Comparison of ENCODE assay signal across 16 cellular contexts in the genomic region with DNA sequence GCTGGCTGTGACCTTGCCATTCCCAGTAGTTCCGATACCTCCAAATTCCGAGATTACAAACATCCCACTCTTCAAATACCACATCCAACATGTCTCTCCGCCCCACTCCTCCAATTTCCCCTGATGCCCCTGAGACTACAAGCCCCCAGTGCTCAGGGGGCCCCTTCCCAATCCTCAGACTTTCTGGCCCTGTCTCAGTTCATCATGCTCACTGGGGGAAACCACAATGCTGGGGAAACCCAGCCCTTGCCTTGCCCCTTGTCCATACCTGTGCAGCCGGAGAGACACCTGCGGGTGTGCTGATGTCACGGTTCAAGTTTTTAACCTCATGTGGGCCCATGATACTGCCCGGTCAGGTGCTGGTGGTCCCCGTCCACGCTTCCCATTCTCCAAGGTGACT.
DNase-seq lines count a peak whose midpoint lies in the region; ATAC-seq and TF ChIP-seq lines count a peak whose summit lies in the region.
"Had no signal": no experiment of that assay in that cellular context is flagged by ENCODE, and none has a peak within 500 bp of the region (broad histone marks: within the 10 kb centered on the region; RNA-seq: fewer than 3 reads in every experiment).

No MANE protein-coding gene starts in this region.

- no peaks in the 10 kb centered on the region for H3K4me1 Mint-ChIP-seq in progenitor cell of endocrine pancreas (ENCODE audit: low read depth)
- H3K4me1 Mint-ChIP-seq: B cell; CD4-positive, CD25-positive, alpha-beta regulatory T cell had no signal

- no peak overlapping the region for H3K4me3 ChIP-seq in H7 (ENCODE audit: insufficient read depth, low read depth, low read length)
- H3K4me3 ChIP-seq: BLaER1 had no signal

- H3K36me3 Mint-ChIP-seq in progenitor cell of endocrine pancreas (ENCODE audit: insufficient read depth), result no peaks in the 10 kb centered on the region
- H3K36me3 Mint-ChIP-seq: CD4-positive, CD25-positive, alpha-beta regulatory T cell; CD8-positive, alpha-beta T cell had no signal

- DNase-seq in H7 (peak; percentile 10), ecto neural progenitor cell (ENCODE audit: low spot score) (peak; percentile 14), mesenteric fat pad (ENCODE audit: low spot score) (peak; percentile 35), progenitor cell of endocrine pancreas (ENCODE audit: low spot score, unreplicated experiment) (no peak), midbrain (lab: John Stamatoyannopoulos, UW) (no peak)
- DNase-seq: Caco-2; CD4-positive, CD25-positive, alpha-beta regulatory T cell; CD8-positive, alpha-beta T cell; DMS153; DND-41; GOT3; HCEC 1CT had no signal

- H3K27ac Mint-ChIP-seq in progenitor cell of endocrine pancreas, result peak overlapping the region; percentile 64
- H3K27ac Mint-ChIP-seq: B cell; CD8-positive, alpha-beta T cell had no signal

- H3K4me3 Mint-ChIP-seq in progenitor cell of endocrine pancreas (ENCODE audit: low read depth), result no peak overlapping the region
- H3K4me3 Mint-ChIP-seq: B cell; CD4-positive, CD25-positive, alpha-beta regulatory T cell; CD8-positive, alpha-beta T cell had no signal

- H3K9me3 Mint-ChIP-seq in progenitor cell of endocrine pancreas (ENCODE audit: low read depth), result no peaks in the 10 kb centered on the region
- H3K9me3 Mint-ChIP-seq: CD8-positive, alpha-beta T cell had no signal

- no peak for TF ChIP-seq CTCF in progenitor cell of endocrine pancreas (IDR thresholded peaks at IDR 0.05; ENCODE audit: unreplicated experiment)

- ATAC-seq in GM19397 (IDR thresholded peaks at IDR 0.05; ENCODE audit: unreplicated experiment) (no peak), GM21723 (IDR thresholded peaks at IDR 0.05; ENCODE audit: unreplicated experiment) (no peak)
- ATAC-seq: CD8-positive, alpha-beta T cell had no signal

- peaks cover 18% of the 10 kb centered on the region for H3K27me3 Mint-ChIP-seq in progenitor cell of endocrine pancreas

- no peaks in the 10 kb centered on the region for H3K27me3 ChIP-seq in H7 (ENCODE audit: control insufficient read depth, insufficient read depth, low read length)
- H3K27me3 ChIP-seq: BLaER1 had no signal

- no peaks in the 10 kb centered on the region for H3K36me3 ChIP-seq in H7 (replicated peaks; ENCODE audit: control insufficient read depth, insufficient read depth, low read length)
- H3K36me3 ChIP-seq: BLaER1 had no signal

Comparison
In these comparisons a context has a peak if more than half of its experiments do, and no peak if none do; other contexts are left out.
1. DNase-seq: peak in H7 (single experiment), ecto neural progenitor cell (single experiment) and mesenteric fat pad (single experiment); none in progenitor cell of endocrine pancreas (single experiment) and midbrain (single experiment).